In the genomic region with DNA sequence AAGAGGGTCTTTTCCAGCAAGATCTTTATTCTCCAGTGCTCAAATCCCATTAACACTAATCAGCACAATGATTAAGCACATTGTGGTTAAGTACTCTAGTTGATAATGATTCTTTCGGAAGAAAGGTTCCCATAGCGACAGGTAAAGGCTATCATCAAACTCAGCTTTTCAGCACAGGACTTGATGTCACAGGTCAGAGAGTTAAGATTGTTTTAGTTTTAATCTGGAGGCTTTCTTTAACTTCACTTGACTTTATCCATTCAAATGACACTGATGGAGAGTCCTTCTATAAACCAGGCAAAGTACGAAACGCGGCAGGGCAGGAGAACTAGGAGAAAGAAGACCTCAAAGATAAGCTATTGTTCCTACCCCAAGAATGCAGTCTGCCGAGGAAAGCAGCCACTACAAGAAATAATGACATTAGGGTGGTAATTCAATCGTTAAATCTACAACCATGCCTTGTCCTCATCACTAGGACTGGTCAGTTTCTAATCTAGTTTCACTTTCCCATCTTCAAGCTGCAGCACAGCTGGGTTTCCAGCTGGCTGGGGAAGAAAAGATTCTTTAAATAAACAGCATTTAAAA, we compare ENCODE assay signal across 1 cellular context.
TF ChIP-seq lines count a peak whose summit lies in the region.

No MANE protein-coding gene starts in this region.

TF ChIP-seq in HepG2, 621 proteins besides CTCF, POLR2A, EP300 and RAD21:
- TF ChIP-seq ZNF335 (CRISPR knock-in tag; IDR thresholded peaks at IDR 0.05) (no peak), MATR3 (CRISPR knock-in tag; IDR thresholded peaks at IDR 0.05) (no peak), TFE3 (CRISPR knock-in tag; IDR thresholded peaks at IDR 0.05) (no peak), KLF12 (CRISPR knock-in tag; IDR thresholded peaks at IDR 0.05; ENCODE audit: borderline replicate concordance) (no peak), NFE2L2 (IDR thresholded peaks at IDR 0.05; ENCODE audit: low read length) (no peak), PRDM15 (CRISPR knock-in tag; IDR thresholded peaks at IDR 0.05) (no peak), GZF1 (CRISPR knock-in tag; IDR thresholded peaks at IDR 0.05) (no peak), ZNF30 (CRISPR knock-in tag; IDR thresholded peaks at IDR 0.05) (no peak), ATRX (CRISPR knock-in tag; IDR thresholded peaks at IDR 0.05; ENCODE audit: borderline replicate concordance) (no peak), TRIM24 (CRISPR knock-in tag; IDR thresholded peaks at IDR 0.05) (no peak), SYNCRIP (IDR thresholded peaks at IDR 0.05; ENCODE audit: insufficient read depth, low read depth, low read length) (no peak), ZBTB2 (CRISPR knock-in tag; IDR thresholded peaks at IDR 0.05; ENCODE audit: low read depth) (no peak), GFI1 (CRISPR knock-in tag; IDR thresholded peaks at IDR 0.05; ENCODE audit: borderline replicate concordance) (no peak), HMG20B (CRISPR knock-in tag; conservative IDR thresholded peaks at IDR 0.05) (no peak)
- TF ChIP-seq, protein P1, sequence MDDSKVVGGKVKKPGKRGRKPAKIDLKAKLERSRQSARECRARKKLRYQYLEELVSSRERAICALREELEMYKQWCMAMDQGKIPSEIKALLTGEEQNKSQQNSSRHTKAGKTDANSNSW (CRISPR knock-in tag; IDR thresholded peaks at IDR 0.05; ENCODE audit: borderline replicate concordance) = no peak
- TF ChIP-seq, protein P2, sequence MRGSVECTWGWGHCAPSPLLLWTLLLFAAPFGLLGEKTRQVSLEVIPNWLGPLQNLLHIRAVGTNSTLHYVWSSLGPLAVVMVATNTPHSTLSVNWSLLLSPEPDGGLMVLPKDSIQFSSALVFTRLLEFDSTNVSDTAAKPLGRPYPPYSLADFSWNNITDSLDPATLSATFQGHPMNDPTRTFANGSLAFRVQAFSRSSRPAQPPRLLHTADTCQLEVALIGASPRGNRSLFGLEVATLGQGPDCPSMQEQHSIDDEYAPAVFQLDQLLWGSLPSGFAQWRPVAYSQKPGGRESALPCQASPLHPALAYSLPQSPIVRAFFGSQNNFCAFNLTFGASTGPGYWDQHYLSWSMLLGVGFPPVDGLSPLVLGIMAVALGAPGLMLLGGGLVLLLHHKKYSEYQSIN (CRISPR knock-in tag; IDR thresholded peaks at IDR 0.05; ENCODE audit: borderline replicate concordance) = no peak
- TF ChIP-seq, protein P3, sequence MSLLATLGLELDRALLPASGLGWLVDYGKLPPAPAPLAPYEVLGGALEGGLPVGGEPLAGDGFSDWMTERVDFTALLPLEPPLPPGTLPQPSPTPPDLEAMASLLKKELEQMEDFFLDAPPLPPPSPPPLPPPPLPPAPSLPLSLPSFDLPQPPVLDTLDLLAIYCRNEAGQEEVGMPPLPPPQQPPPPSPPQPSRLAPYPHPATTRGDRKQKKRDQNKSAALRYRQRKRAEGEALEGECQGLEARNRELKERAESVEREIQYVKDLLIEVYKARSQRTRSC (CRISPR knock-in tag; IDR thresholded peaks at IDR 0.05; ENCODE audit: low read depth) = no peak
TF ChIP-seq in HepG2: peak in this region for 0.
